ENCODE assay signal across 8 cellular contexts in genomic region chr4:55396305-55397023, GRCh38. TPM values are rescaled to one million over a fixed set of nuclear protein-coding genes. Genes with fewer than 3 reads are reported as not detected.
A peak's percentile ranks its signal among the peaks of the same experiment; 100 is the strongest.
DNase-seq lines count a peak whose midpoint lies in the region; ATAC-seq and TF ChIP-seq lines count a peak whose summit lies in the region.

No MANE protein-coding gene starts in this region.

- H3K4me1 Mint-ChIP-seq in activated naive CD8-positive, alpha-beta T cell treated with anti-CD3 and anti-CD28 coated beads, Interleukin-2, amount 50 U/mL, for 24 hours: peaks cover 42% of the 10 kb centered on the region

- peak overlapping the region; percentile 91 for H3K27ac ChIP-seq in cardiac muscle cell

- H3K27me3 Mint-ChIP-seq in activated naive CD8-positive, alpha-beta T cell treated with anti-CD3 and anti-CD28 coated beads, Interleukin-2, amount 50 U/mL, for 24 hours: no peaks in the 10 kb centered on the region

- no peaks in the 10 kb centered on the region for H3K27me3 ChIP-seq in cardiac muscle cell

- ATAC-seq in GM18867 (IDR thresholded peaks at IDR 0.05; ENCODE audit: unreplicated experiment): peak; percentile 26
- peak; percentile 26 for ATAC-seq in HG03095 (IDR thresholded peaks at IDR 0.05; ENCODE audit: unreplicated experiment)
- peak; percentile 5 for ATAC-seq in activated naive CD8-positive, alpha-beta T cell treated with anti-CD3 and anti-CD28 coated beads, Interleukin-2, amount 50 U/mL, for 24 hours

- no peaks in the 10 kb centered on the region for H3K9me3 Mint-ChIP-seq in activated naive CD8-positive, alpha-beta T cell treated with anti-CD3 and anti-CD28 coated beads, Interleukin-2, amount 50 U/mL, for 24 hours

- H3K9me3 ChIP-seq in cardiac muscle cell (ENCODE audit: low read depth): no peaks in the 10 kb centered on the region

- peaks cover 41% of the 10 kb centered on the region for H3K36me3 Mint-ChIP-seq in activated naive CD8-positive, alpha-beta T cell treated with anti-CD3 and anti-CD28 coated beads, Interleukin-2, amount 50 U/mL, for 24 hours (ENCODE audit: low read depth)

- TF ChIP-seq CTCF in AG10803 (conservative IDR thresholded peaks at IDR 0.05; ENCODE audit: low read length) (no peak), cardiac muscle cell (IDR thresholded peaks at IDR 0.05; ENCODE audit: low read depth, low read length) (no peak)

- DNase-seq in AG10803 (ENCODE audit: low read depth) (peak; percentile 71), RKO (ENCODE audit: low spot score) (peak; percentile 86), cardiac muscle cell (ENCODE audit: low read depth in 1 of 2, low spot score in 1 of 2) (peak; percentile 58 to 77), pons (ENCODE audit: low spot score) (peak; percentile 42), OCI-M2 (lab: John Stamatoyannopoulos, UW; ENCODE audit: unreplicated experiment) (no peak)
- DNase-seq in activated naive CD8-positive, alpha-beta T cell treated with anti-CD3 and anti-CD28 coated beads, Interleukin-2, amount 50 U/mL, for 24 hours: peak; percentile 40

- no peaks in the 10 kb centered on the region for H3K36me3 ChIP-seq in cardiac muscle cell

- H3K27ac Mint-ChIP-seq in activated naive CD8-positive, alpha-beta T cell treated with anti-CD3 and anti-CD28 coated beads, Interleukin-2, amount 50 U/mL, for 24 hours: peak overlapping the region; percentile 82

- H3K4me1 ChIP-seq in cardiac muscle cell (ENCODE audit: low read depth): peaks cover 29% of the 10 kb centered on the region

- H3K4me3 Mint-ChIP-seq in activated naive CD8-positive, alpha-beta T cell treated with anti-CD3 and anti-CD28 coated beads, Interleukin-2, amount 50 U/mL, for 24 hours: peak overlapping the region; percentile 97

- H3K4me3 ChIP-seq in AG10803 (ENCODE audit: low read length) (peak overlapping the region; percentile 84), cardiac muscle cell (peak overlapping the region; percentile 93)

RNA-seq across cellular contexts. Expression of gene TMEM165, which starts 0.7 kb away (rescaled TPM):
- 107 and 124 TPM in 2 replicates for total RNA-seq in cardiac muscle cell
- polyA plus RNA-seq in cardiac muscle cell: 90.8 and 109 TPM in 2 replicates

RNA-seq across cellular contexts. Expression of gene SRD5A3, which starts 50.4 kb away (rescaled TPM):
- 5.9 and 13.7 TPM in 2 replicates for total RNA-seq in cardiac muscle cell
- 21.2 and 24.1 TPM in 2 replicates for polyA plus RNA-seq in cardiac muscle cell
